Comparison of ENCODE assay signal across 8 cellular contexts in the genomic region with DNA sequence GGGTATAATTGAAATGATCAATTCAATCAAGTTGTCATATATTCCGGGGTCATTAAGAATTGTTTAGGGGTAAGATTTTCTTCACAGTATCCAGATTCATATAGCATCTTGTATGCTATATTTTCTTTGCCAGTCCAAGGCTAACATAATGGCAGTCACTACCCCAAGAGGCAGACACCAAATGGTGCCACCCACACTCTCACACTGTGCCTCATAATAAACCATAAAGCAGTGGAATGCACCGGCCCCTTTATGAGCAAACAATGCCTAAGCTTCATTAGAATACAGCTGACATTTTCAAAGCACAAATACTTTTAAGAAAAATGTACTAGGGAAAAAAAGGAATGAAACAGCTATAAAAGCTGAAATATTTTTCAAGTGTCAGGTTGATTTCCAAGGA.
DNase-seq lines count a peak whose midpoint lies in the region; ATAC-seq, FAIRE-seq and TF ChIP-seq lines count a peak whose summit lies in the region.

No MANE protein-coding gene starts in this region.

- H4K20me1 ChIP-seq in endothelial cell of umbilical vein (replicated peaks; ENCODE audit: control insufficient read depth, extremely low read depth, insufficient read depth, low read length) = no peaks in the 10 kb centered on the region

- H3K4me2 ChIP-seq in endothelial cell of umbilical vein (ENCODE audit: insufficient read depth, low read length) = peak overlapping the region; percentile 98

- H3K4me1 ChIP-seq in CD4-positive, CD25-positive, alpha-beta regulatory T cell (ENCODE audit: control insufficient read depth, insufficient read depth, low read length, poor library complexity, severe bottlenecking) = peaks cover 6% of the 10 kb centered on the region
- H3K4me1 ChIP-seq in endothelial cell of umbilical vein (ENCODE audit: control insufficient read depth, extremely low read depth, insufficient read depth, low read length) = peaks cover 7% of the 10 kb centered on the region

- TF ChIP-seq CTCF in endothelial cell of umbilical vein (IDR thresholded peaks at IDR 0.05; ENCODE audit: extremely low read depth in 1 of 2, insufficient read depth in 1 of 2, low read depth in 1 of 2, low read length in 2 of 2) = no peak

- no peaks in the 10 kb centered on the region for H3K36me3 ChIP-seq in CD4-positive, CD25-positive, alpha-beta regulatory T cell (ENCODE audit: control insufficient read depth, insufficient read depth, low read length)
- H3K36me3 ChIP-seq in endothelial cell of umbilical vein (ENCODE audit: control insufficient read depth in 2 of 2, extremely low read depth in 1 of 2, insufficient read depth in 2 of 2, low read length in 2 of 2) = no peaks in the 10 kb centered on the region

- dilution Hi-C loops in endothelial cell of umbilical vein (cut with MboI; ENCODE audit: extremely low pct_ligation_motif_present, low sequenced_read_pairs) = no loop called here

- H2AFZ ChIP-seq in endothelial cell of umbilical vein (ENCODE audit: low read depth, low read length) = peak overlapping the region; percentile 51

- no peaks in the 10 kb centered on the region for H3K9me3 ChIP-seq in CD4-positive, CD25-positive, alpha-beta regulatory T cell (ENCODE audit: control insufficient read depth in 2 of 2, low read length in 2 of 2)
- H3K9me3 ChIP-seq in endothelial cell of umbilical vein (replicated peaks; ENCODE audit: control insufficient read depth, insufficient read depth, low read length) = no peaks in the 10 kb centered on the region

- no peak overlapping the region for H3K27ac ChIP-seq in CD4-positive, CD25-positive, alpha-beta regulatory T cell (ENCODE audit: insufficient read depth, low read length, poor library complexity, severe bottlenecking)
- H3K27ac ChIP-seq in endothelial cell of umbilical vein (ENCODE audit: insufficient read depth, low read depth, low read length) = peak overlapping the region; percentile 7

- no peak for TF ChIP-seq POLR2A in endothelial cell of umbilical vein (IDR thresholded peaks at IDR 0.05; ENCODE audit: low read depth, low read length)

- peak in 1 of 2 donors; percentile 56 for ATAC-seq in CD4-positive, CD25-positive, alpha-beta regulatory T cell (ENCODE audit: low read depth in 2 of 2)
- ATAC-seq in GM18868 (IDR thresholded peaks at IDR 0.05; ENCODE audit: unreplicated experiment) (peak; percentile 70), SK-N-SH treated with all-trans-retinoic acid at 6 μM for 48 hours (peak; percentile 81)
- peak; percentile 75 to 79 for ATAC-seq in natural killer cell treated with Interleukin-12 subunit alpha and Interleukin-12 subunit beta and Interleukin-15 and Interleukin-18, amount 100 ng/mL, for 72 hours

- peak overlapping the region in 2 of 3 donors; percentile 6 to 27 for H3K27ac Mint-ChIP-seq in CD4-positive, CD25-positive, alpha-beta regulatory T cell
- H3K27ac Mint-ChIP-seq in natural killer cell treated with Interleukin-12 subunit alpha and Interleukin-12 subunit beta and Interleukin-15 and Interleukin-18, amount 100 ng/mL, for 72 hours = peak overlapping the region; percentile 73 to 86

- no peaks in the 10 kb centered on the region for H3K27me3 ChIP-seq in CD4-positive, CD25-positive, alpha-beta regulatory T cell (ENCODE audit: control insufficient read depth, insufficient read depth, low read length)
- no peaks in the 10 kb centered on the region for H3K27me3 ChIP-seq in endothelial cell of umbilical vein (ENCODE audit: control insufficient read depth in 2 of 2, insufficient read depth in 2 of 2, low read length in 2 of 2)

- intact Hi-C loops in endothelial cell of umbilical vein (cut with micrococcal nuclease) = no loop called here

- H3K4me3 Mint-ChIP-seq in CD4-positive, CD25-positive, alpha-beta regulatory T cell = peak overlapping the region; percentile 13 to 84 (median 68)
- peak overlapping the region; percentile 87 for H3K4me3 Mint-ChIP-seq in natural killer cell treated with Interleukin-12 subunit alpha and Interleukin-12 subunit beta and Interleukin-15 and Interleukin-18, amount 100 ng/mL, for 72 hours

- CTCF ChIA-PET in endothelial cell of umbilical vein (lab: Charles Lee) = interaction anchor here (0.6 to 1.9 kb wide), 5 partner anchors 10 to 368 kb away, joined by 3 to 6 read pairs (median 4); no protein-coding TSS in a partner anchor

- peaks cover 6% of the 10 kb centered on the region for H3K36me3 Mint-ChIP-seq in CD4-positive, CD25-positive, alpha-beta regulatory T cell
- no peaks in the 10 kb centered on the region for H3K36me3 Mint-ChIP-seq in natural killer cell treated with Interleukin-12 subunit alpha and Interleukin-12 subunit beta and Interleukin-15 and Interleukin-18, amount 100 ng/mL, for 72 hours

- BruUV-seq in endothelial cell of umbilical vein (replicated peaks; lab: Mats Ljungman, UMichigan) = TSS peak; percentile 64

- FAIRE-seq in endothelial cell of umbilical vein (lab: Jason Lieb, UNC) = no peak

- no peaks in the 10 kb centered on the region for H3K79me2 ChIP-seq in endothelial cell of umbilical vein (ENCODE audit: control insufficient read depth, insufficient read depth, low read length)

- no peaks in the 10 kb centered on the region for H3K9me3 Mint-ChIP-seq in CD4-positive, CD25-positive, alpha-beta regulatory T cell
- H3K9me3 Mint-ChIP-seq in natural killer cell treated with Interleukin-12 subunit alpha and Interleukin-12 subunit beta and Interleukin-15 and Interleukin-18, amount 100 ng/mL, for 72 hours = no peaks in the 10 kb centered on the region

- POLR2A ChIA-PET in endothelial cell of umbilical vein (lab: Charles Lee) = no interaction called here

- peaks cover 6 to 31% (median 26%) of the 10 kb centered on the region in 4 donors for H3K4me1 Mint-ChIP-seq in CD4-positive, CD25-positive, alpha-beta regulatory T cell
- peaks cover 24 to 39% of the 10 kb centered on the region in 2 donors for H3K4me1 Mint-ChIP-seq in natural killer cell treated with Interleukin-12 subunit alpha and Interleukin-12 subunit beta and Interleukin-15 and Interleukin-18, amount 100 ng/mL, for 72 hours (ENCODE audit: low read depth in 2 of 2)

- no peaks in the 10 kb centered on the region for H3K27me3 Mint-ChIP-seq in CD4-positive, CD25-positive, alpha-beta regulatory T cell
- H3K27me3 Mint-ChIP-seq in natural killer cell treated with Interleukin-12 subunit alpha and Interleukin-12 subunit beta and Interleukin-15 and Interleukin-18, amount 100 ng/mL, for 72 hours = no peaks in the 10 kb centered on the region

- peak overlapping the region; percentile 55 for H3K4me3 ChIP-seq in CD4-positive, CD25-positive, alpha-beta regulatory T cell (ENCODE audit: low read depth, low read length)
- peak overlapping the region; percentile 52 to 95 (median 64) for H3K4me3 ChIP-seq in endothelial cell of umbilical vein (replicated peaks in 1 of 3; ENCODE audit: insufficient read depth in 1 of 3, low read depth in 1 of 3, low read length in 3 of 3)

- peak overlapping the region; percentile 60 for H3K9ac ChIP-seq in endothelial cell of umbilical vein (replicated peaks; ENCODE audit: extremely low read depth, insufficient read depth, low read length)

- peak in 1 of 3 donors; percentile 30 for DNase-seq in CD4-positive, CD25-positive, alpha-beta regulatory T cell
- DNase-seq in HT-29 (ENCODE audit: low spot score) (peak; percentile 72), endothelial cell of umbilical vein (ENCODE audit: low read depth, low spot score) (peak; percentile 64), cerebellar cortex (ENCODE audit: low spot score) (no peak)
- DNase-seq in natural killer cell treated with Interleukin-12 subunit alpha and Interleukin-12 subunit beta and Interleukin-15 and Interleukin-18, amount 100 ng/mL, for 72 hours (ENCODE audit: low spot score) = no peak
- DNase-seq in effector CD4-positive, alpha-beta T cell = no peak

- no peaks in the 10 kb centered on the region for H3K9me1 ChIP-seq in endothelial cell of umbilical vein (replicated peaks; ENCODE audit: control insufficient read depth, extremely low read depth, insufficient read depth, low read length)

TF ChIP-seq in SK-N-SH treated with all-trans-retinoic acid at 6 μM for 48 hours, 23 proteins besides CTCF, POLR2A, EP300 and RAD21 (continues in another document):
- TF ChIP-seq PPARA (CRISPR knock-in tag; IDR thresholded peaks at IDR 0.05; ENCODE audit: borderline replicate concordance) (no peak), ZNF565 (CRISPR knock-in tag; conservative IDR thresholded peaks at IDR 0.05; ENCODE audit: low read depth) (no peak), SNAI2 (CRISPR knock-in tag; IDR thresholded peaks at IDR 0.05) (no peak)
- TF ChIP-seq, protein P1, sequence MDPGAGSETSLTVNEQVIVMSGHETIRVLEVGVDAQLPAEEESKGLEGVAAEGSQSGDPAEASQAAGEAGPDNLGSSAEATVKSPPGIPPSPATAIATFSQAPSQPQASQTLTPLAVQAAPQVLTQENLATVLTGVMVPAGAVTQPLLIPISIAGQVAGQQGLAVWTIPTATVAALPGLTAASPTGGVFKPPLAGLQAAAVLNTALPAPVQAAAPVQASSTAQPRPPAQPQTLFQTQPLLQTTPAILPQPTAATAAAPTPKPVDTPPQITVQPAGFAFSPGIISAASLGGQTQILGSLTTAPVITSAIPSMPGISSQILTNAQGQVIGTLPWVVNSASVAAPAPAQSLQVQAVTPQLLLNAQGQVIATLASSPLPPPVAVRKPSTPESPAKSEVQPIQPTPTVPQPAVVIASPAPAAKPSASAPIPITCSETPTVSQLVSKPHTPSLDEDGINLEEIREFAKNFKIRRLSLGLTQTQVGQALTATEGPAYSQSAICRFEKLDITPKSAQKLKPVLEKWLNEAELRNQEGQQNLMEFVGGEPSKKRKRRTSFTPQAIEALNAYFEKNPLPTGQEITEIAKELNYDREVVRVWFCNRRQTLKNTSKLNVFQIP (CRISPR knock-in tag; IDR thresholded peaks at IDR 0.05; ENCODE audit: borderline replicate concordance, low read depth) = no peak

TF ChIP-seq in endothelial cell of umbilical vein, 7 proteins besides CTCF, POLR2A, EP300 and RAD21:
- TF ChIP-seq FOS (IDR thresholded peaks at IDR 0.05; ENCODE audit: borderline replicate concordance, insufficient read depth, low read length) = no peak
- TF ChIP-seq, protein P2, sequence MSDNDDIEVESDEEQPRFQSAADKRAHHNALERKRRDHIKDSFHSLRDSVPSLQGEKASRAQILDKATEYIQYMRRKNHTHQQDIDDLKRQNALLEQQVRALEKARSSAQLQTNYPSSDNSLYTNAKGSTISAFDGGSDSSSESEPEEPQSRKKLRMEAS (IDR thresholded peaks at IDR 0.05; ENCODE audit: insufficient read depth, insufficient read length) = no peak
- TF ChIP-seq EZH2 (IDR thresholded peaks at IDR 0.05; ENCODE audit: borderline replicate concordance, low read depth, low read length, severe bottlenecking) = no peak
- TF ChIP-seq POLR2AphosphoS5 (IDR thresholded peaks at IDR 0.05; ENCODE audit: insufficient read depth, low read depth, low read length) = no peak
- TF ChIP-seq GATA2 (IDR thresholded peaks at IDR 0.05; ENCODE audit: insufficient read depth, insufficient read length, low read depth, low read length) = no peak
- no peak for TF ChIP-seq MYC (IDR thresholded peaks at IDR 0.05; ENCODE audit: low read depth, low read length)
- TF ChIP-seq JUN (IDR thresholded peaks at IDR 0.05; ENCODE audit: borderline replicate concordance, insufficient read depth, insufficient read length, low read depth) = no peak

Comparison
In these comparisons a context has a peak if more than half of its experiments do, and no peak if none do; other contexts are left out.
1. DNase-seq: peak in HT-29 (single experiment) and endothelial cell of umbilical vein (single experiment); none in natural killer cell treated with Interleukin-12 subunit alpha and Interleukin-12 subunit beta and Interleukin-15 and Interleukin-18, amount 100 ng/mL, for 72 hours (single experiment), effector CD4-positive, alpha-beta T cell (single experiment) and cerebellar cortex (single experiment).